ENCODE assay signal across 25 cellular contexts in genomic region chr6:39669117-39669690, GRCh38.
A peak's percentile ranks its signal among the peaks of the same experiment; 100 is the strongest.
DNase-seq lines count a peak whose midpoint lies in the region; ATAC-seq and TF ChIP-seq lines count a peak whose summit lies in the region.
"Had no signal": no experiment of that assay in that cellular context is flagged by ENCODE, and none has a peak within 500 bp of the region (broad histone marks: within the 10 kb centered on the region; RNA-seq: fewer than 3 reads in every experiment).

No MANE protein-coding gene starts in this region.

- ATAC-seq in HG02623 (IDR thresholded peaks at IDR 0.05; ENCODE audit: unreplicated experiment) = no peak
- ATAC-seq: activated T-helper 17 cell treated with anti-CD3 and anti-CD28 coated beads, Interleukin-2, amount 50 U/mL, for 72 hours; naive thymus-derived CD8-positive, alpha-beta T cell; PC-3 had no signal

- DNase-seq in HFF-Myc (ENCODE audit: extremely low read depth, low read depth) (peak; percentile 32), astrocyte of the cerebellum (ENCODE audit: low read depth) (peak; percentile 46), NCI-H1092 treated with DMSO at 0.1 percent for 48 hours (lab: John Stamatoyannopoulos, UW) (no peak), amygdala (lab: John Stamatoyannopoulos, UW) (no peak)
- DNase-seq in activated CD4-positive, alpha-beta T cell treated with anti-CD3 and anti-CD28 coated beads, Interleukin-2, amount 50 U/mL, for 48 hours = no peak
- DNase-seq: activated CD4-positive, alpha-beta T cell treated with anti-CD3 and anti-CD28 coated beads for 1 hour; activated naive CD4-positive, alpha-beta T cell treated with anti-CD3 and anti-CD28 coated beads, Interleukin-2, amount 50 U/mL, for 16 hours; amniotic stem cell; Caco-2; colonic mucosa; effector CD8-positive, alpha-beta T cell; Kasumi-1; naive thymus-derived CD8-positive, alpha-beta T cell; NCI-H1436 treated with DMSO at 0.1 percent for 48 hours; NCI-H226; NCI-H69; nucleus accumbens; PC-3; stimulated activated CD4-positive, alpha-beta T cell treated with anti-CD3 and anti-CD28 coated beads, Interleukin-4, amount 100 ng/mL, for 24 hours; transverse colon had no signal

- H3K9ac ChIP-seq in iPS-18a (ENCODE audit: low read length) = no peak overlapping the region

- H3K9me3 ChIP-seq in iPS-18a (ENCODE audit: control insufficient read depth, low read depth, low read length) = no peaks in the 10 kb centered on the region
- H3K9me3 ChIP-seq: Caco-2, colonic mucosa had no signal

- no peak for TF ChIP-seq CTCF in HFF-Myc (IDR thresholded peaks at IDR 0.05; ENCODE audit: low read depth, low read length, missing control alignments)
- no peak for TF ChIP-seq CTCF in astrocyte of the cerebellum (IDR thresholded peaks at IDR 0.05; ENCODE audit: low read depth, low read length, missing control alignments)

- H3K4me1 ChIP-seq in iPS-18a (ENCODE audit: control insufficient read depth, low read depth, low read length) = peaks cover 12% of the 10 kb centered on the region
- H3K4me1 ChIP-seq: colonic mucosa, transverse colon had no signal

- in situ Hi-C loops in astrocyte of the cerebellum (cut with HindIII; ENCODE audit: low sequenced_read_pairs) = no loop called here

- H3K27me3 ChIP-seq in iPS-18a (ENCODE audit: control insufficient read depth, insufficient read depth, low read length) = no peaks in the 10 kb centered on the region
- H3K27me3 ChIP-seq: colonic mucosa, transverse colon had no signal

- H3K4me3 ChIP-seq in HFF-Myc (replicated peaks; ENCODE audit: low read depth, low read length) (no peak overlapping the region), astrocyte of the cerebellum (ENCODE audit: low read depth, low read length) (no peak overlapping the region), iPS-18a (ENCODE audit: low read length) (peak overlapping the region; percentile 13)
- H3K4me3 ChIP-seq: colonic mucosa, transverse colon had no signal

- H3K27ac ChIP-seq in iPS-18a (ENCODE audit: low read length) = no peak overlapping the region
- H3K27ac ChIP-seq: C4-2B, colonic mucosa, epithelial cell of prostate, transverse colon had no signal

- no peaks in the 10 kb centered on the region for H3K36me3 ChIP-seq in iPS-18a (ENCODE audit: control insufficient read depth, low read depth, low read length)
- H3K36me3 ChIP-seq: colonic mucosa, transverse colon had no signal

Comparison
In these comparisons a context has a peak if more than half of its experiments do, and no peak if none do; other contexts are left out.
1. DNase-seq: peak in HFF-Myc (single experiment) and astrocyte of the cerebellum (single experiment); none in NCI-H1092 treated with DMSO at 0.1 percent for 48 hours (single experiment), amygdala (0 of 56) and activated CD4-positive, alpha-beta T cell treated with anti-CD3 and anti-CD28 coated beads, Interleukin-2, amount 50 U/mL, for 48 hours (0 of 2).